9 cellular contexts compared by ENCODE assay signal in the genomic region with DNA sequence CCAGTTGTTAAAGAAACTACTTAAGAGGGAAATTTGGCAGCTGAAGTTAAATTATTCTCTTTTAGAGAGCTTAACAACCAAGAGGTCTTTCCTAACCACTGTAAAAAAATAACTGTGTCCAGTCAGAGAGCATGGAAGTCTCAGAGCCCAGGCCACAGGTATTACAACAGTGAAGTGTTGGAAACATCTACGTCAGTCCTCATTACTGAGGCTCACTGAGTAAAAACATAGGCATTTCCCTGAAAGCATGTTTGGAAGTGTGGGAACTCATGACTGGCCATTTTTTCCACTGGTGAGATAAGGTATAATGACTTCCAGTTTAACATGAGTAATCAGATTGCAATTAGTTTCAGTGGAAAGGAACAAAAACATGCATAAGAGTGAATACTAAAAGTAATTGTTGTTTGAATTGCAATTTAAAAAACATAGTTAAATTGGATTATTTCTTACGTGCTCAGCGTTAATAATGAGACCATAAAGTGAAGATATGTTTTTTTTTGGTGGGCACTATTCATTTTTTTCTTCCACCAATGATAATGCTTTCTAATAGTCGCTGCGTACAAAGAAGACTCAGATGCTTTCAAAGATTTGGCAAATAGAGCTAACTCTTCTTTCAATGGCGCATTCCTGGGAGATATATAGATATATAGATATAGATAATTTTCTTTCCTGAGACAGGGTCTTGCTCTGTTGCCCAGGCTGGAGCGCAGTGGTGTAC.
DNase-seq lines count a peak whose midpoint lies in the region; FAIRE-seq and TF ChIP-seq lines count a peak whose summit lies in the region.
"Had no signal": no experiment of that assay in that cellular context is flagged by ENCODE, and none has a peak within 500 bp of the region (broad histone marks: within the 10 kb centered on the region; RNA-seq: fewer than 3 reads in every experiment).

No MANE protein-coding gene starts in this region.

- TF ChIP-seq CTCF in left ventricle myocardium inferior (IDR thresholded peaks at IDR 0.05; ENCODE audit: borderline replicate concordance) (no peak), smooth muscle cell (IDR thresholded peaks at IDR 0.05; ENCODE audit: borderline replicate concordance, insufficient read depth, poor library complexity, severe bottlenecking) (no peak)

- H4K20me1 ChIP-seq in smooth muscle cell (ENCODE audit: low read depth): no peaks in the 10 kb centered on the region

- TF ChIP-seq POLR2A in H54 (IDR thresholded peaks at IDR 0.05; ENCODE audit: low read depth, low read length): no peak

- H3K79me2 ChIP-seq in smooth muscle cell (ENCODE audit: low read depth): no peaks in the 10 kb centered on the region

- peak overlapping the region; percentile 66 for H3K4me2 ChIP-seq in smooth muscle cell

- peak overlapping the region; percentile 40 for H3K27ac ChIP-seq in adipose tissue (ENCODE audit: low read depth, low read length)
- H3K27ac ChIP-seq in left ventricle myocardium inferior (replicated peaks): peak overlapping the region; percentile 66
- peak overlapping the region; percentile 95 for H3K27ac ChIP-seq in smooth muscle cell (ENCODE audit: low read depth)

- peak overlapping the region; percentile 71 for H3K9ac ChIP-seq in smooth muscle cell (ENCODE audit: low read depth)

- H3K27me3 ChIP-seq in left ventricle myocardium inferior (ENCODE audit: low read depth) (no peaks in the 10 kb centered on the region), smooth muscle cell (ENCODE audit: low read depth) (no peaks in the 10 kb centered on the region)

- peak overlapping the region; percentile 47 for H2AFZ ChIP-seq in smooth muscle cell (ENCODE audit: low read depth)

- H3F3A ChIP-seq in smooth muscle cell (ENCODE audit: low read depth): peaks cover 16% of the 10 kb centered on the region

- DNase-seq in H54 (ENCODE audit: insufficient read length, low spot score) (peak; percentile 25), left ventricle myocardium inferior (no peak), smooth muscle cell (lab: John Stamatoyannopoulos, UW; ENCODE audit: unreplicated experiment) (no peak), KBM-7 (no peak), mucosa of gallbladder (ENCODE audit: low spot score) (no peak), G401 (ENCODE audit: low spot score) (no peak), T-helper 1 cell (no peak)
- DNase-seq: NCI-H526 had no signal

- H3K4me3 ChIP-seq in left ventricle myocardium inferior (no peak overlapping the region), smooth muscle cell (no peak overlapping the region)

- H3K9me3 ChIP-seq in left ventricle myocardium inferior (replicated peaks) (no peaks in the 10 kb centered on the region), smooth muscle cell (replicated peaks; ENCODE audit: low read depth) (no peaks in the 10 kb centered on the region)

- WGBS in adipose tissue, 3 donors: 83 to 92% (median 84%) methylated on average over 7 of the region's 7 CpGs
- 82% methylated on average over 7 of the region's 7 CpGs for WGBS in smooth muscle cell (ENCODE audit: low lambda C conversion rate)

- H3K4me1 ChIP-seq in left ventricle myocardium inferior (peaks cover 14% of the 10 kb centered on the region), smooth muscle cell (ENCODE audit: low read depth) (peaks cover 6% of the 10 kb centered on the region)

- intact Hi-C loops in left ventricle myocardium inferior (cut with micrococcal nuclease): no loop called here

- in situ Hi-C loops in KBM-7 (cut with MboI; ENCODE audit: low pct_unique_long_range_greater_than_20kb, low sequenced_read_pairs) (no loop called here), G401 (cut with HindIII; ENCODE audit: low sequenced_read_pairs) (no loop called here)

- H3K36me3 ChIP-seq in left ventricle myocardium inferior: no peaks in the 10 kb centered on the region
- no peaks in the 10 kb centered on the region for H3K36me3 ChIP-seq in smooth muscle cell (ENCODE audit: low read depth)

- FAIRE-seq in H54 (lab: Jason Lieb, UNC): peak; percentile 99

Comparison
In these comparisons a context has a peak if more than half of its experiments do, and no peak if none do; other contexts are left out.
1. H3K27ac ChIP-seq: peak in every context shown above with its lines; median percentile 95 in smooth muscle cell; 66 in left ventricle myocardium inferior; 40 in adipose tissue.